ENCODE assay signal across 10 cellular contexts in genomic region chr12:69641546-69641945, GRCh38. TPM values are rescaled to one million over a fixed set of nuclear protein-coding genes. Genes with fewer than 3 reads are reported as not detected.
"Had no signal": no experiment of that assay in that cellular context is flagged by ENCODE, and none has a peak within 500 bp of the region (broad histone marks: within the 10 kb centered on the region; RNA-seq: fewer than 3 reads in every experiment).

No MANE protein-coding gene starts in this region.

- H3K27ac Mint-ChIP-seq: H9 had no signal

- DNase-seq: GM23248, H9, HCEC 1CT, IMR-90, KBM-7 had no signal

- H3K4me3 Mint-ChIP-seq: H9 had no signal

- H3K27ac ChIP-seq: GM23248, HL-60, KMS-11 had no signal

- H2AFZ ChIP-seq: GM23248 had no signal

- H3K4me1 Mint-ChIP-seq: H9 had no signal

- H3K9ac ChIP-seq: GM23248, KMS-11 had no signal

- H3K9me3 Mint-ChIP-seq: H9 had no signal

- H3K4me3 ChIP-seq: GM23248 had no signal

- H3K4me2 ChIP-seq: KMS-11 had no signal

- FAIRE-seq: H1, H54 had no signal

RNA-seq across cellular contexts. Expression of gene LRRC10, which starts 30.8 kb away (rescaled TPM):
- total RNA-seq: GM23248, H1, H9, HT1080, IMR-90 had no signal
- polyA plus RNA-seq: GM23248, H1, IMR-90 had no signal

RNA-seq across cellular contexts. Expression of gene BEST3, which starts 57.6 kb away (rescaled TPM):
- total RNA-seq: GM23248 had no signal
- polyA plus RNA-seq: GM23248, H1 had no signal
